Comparison of ENCODE assay signal across 9 cellular contexts in the genomic region with DNA sequence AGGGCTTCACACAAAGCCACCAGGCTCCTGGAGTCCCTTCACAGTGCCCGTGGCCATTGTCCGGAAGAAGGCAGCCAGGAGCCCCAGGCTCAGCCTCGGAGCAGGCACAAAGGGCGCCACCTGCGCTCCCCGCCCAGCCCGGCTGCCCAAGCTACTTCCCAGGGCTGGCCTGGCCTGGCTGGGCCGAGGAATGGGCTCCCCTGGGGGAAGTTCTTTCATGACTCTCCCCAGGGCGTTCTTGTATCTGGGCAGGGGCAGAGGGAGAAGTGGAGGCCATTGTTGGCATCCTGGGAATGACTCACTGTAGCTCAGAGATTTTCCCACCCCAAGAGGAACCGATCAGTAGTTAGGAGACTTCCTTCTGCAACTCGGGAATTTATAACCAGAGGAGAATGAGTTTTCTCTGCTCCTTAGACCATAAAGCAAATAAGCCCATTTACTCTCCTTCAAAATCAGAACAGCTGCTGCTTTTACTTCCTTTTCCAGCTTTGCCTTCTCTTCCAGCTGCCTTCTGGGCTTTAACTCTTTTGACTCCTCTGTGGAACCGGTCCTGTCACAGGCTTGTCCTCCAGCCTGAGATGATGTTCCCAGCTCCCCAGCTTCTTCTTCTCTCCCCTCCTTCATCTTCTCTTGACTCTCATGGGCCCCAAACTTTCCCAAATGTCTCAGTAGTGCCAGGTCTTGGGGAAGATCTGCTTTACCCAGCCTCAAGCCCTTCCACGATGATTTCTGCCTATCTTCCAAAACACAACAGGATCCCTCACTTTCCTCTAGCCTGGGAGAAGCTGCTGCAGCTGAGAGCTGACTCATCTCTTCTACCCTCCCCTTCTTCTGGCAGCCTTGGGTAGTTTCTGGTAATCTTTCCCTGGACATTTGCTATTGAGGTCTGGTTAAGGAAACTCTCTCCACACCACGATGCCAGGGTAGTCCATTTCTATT.
A peak's percentile ranks its signal among the peaks of the same experiment; 100 is the strongest.
DNase-seq lines count a peak whose midpoint lies in the region; FAIRE-seq and TF ChIP-seq lines count a peak whose summit lies in the region.
"Had no signal": no experiment of that assay in that cellular context is flagged by ENCODE, and none has a peak within 500 bp of the region (broad histone marks: within the 10 kb centered on the region; RNA-seq: fewer than 3 reads in every experiment).

No MANE protein-coding gene starts in this region.

- peaks cover 0 to 2% of the 10 kb centered on the region in 2 donors for H3K4me1 ChIP-seq in kidney (ENCODE audit: control insufficient read depth in 1 of 2, insufficient read depth in 1 of 2, low read depth in 1 of 2, low read length in 2 of 2)
- no peaks in the 10 kb centered on the region for H3K4me1 ChIP-seq in small intestine (ENCODE audit: control insufficient read depth in 2 of 2, insufficient read depth in 1 of 2, low read depth in 1 of 2, low read length in 1 of 2)

- WGBS in small intestine, 3 donors: 32 to 43% (median 37%) methylated on average over 12 to 14 of the region's 14 CpGs

- H3K36me3 ChIP-seq in kidney (ENCODE audit: control insufficient read depth in 1 of 2, insufficient read depth in 2 of 2, low read length in 2 of 2) (peaks cover 14 to 16% of the 10 kb centered on the region in 2 donors), small intestine (ENCODE audit: control insufficient read depth in 2 of 2, insufficient read depth in 2 of 2, low read length in 2 of 2) (no peaks in the 10 kb centered on the region)

- H3K4me3 ChIP-seq in kidney (ENCODE audit: low read length in 2 of 2) (no peak overlapping the region), small intestine (ENCODE audit: low read depth in 1 of 2, low read length in 2 of 2) (no peak overlapping the region)

- intact Hi-C loops in kidney (cut with DNase I): loop anchor here (10.0 kb wide), 1 partner anchor 215 kb away; a partner anchor contains a TSS

- no peak for FAIRE-seq in kidney (lab: Jason Lieb, UNC)
- no peak for FAIRE-seq in small intestine (lab: Jason Lieb, UNC)

- peak overlapping the region; percentile 19 for H3K27ac ChIP-seq in caudate nucleus (ENCODE audit: low read depth, low read length)
- H3K27ac ChIP-seq in kidney (ENCODE audit: low read depth in 2 of 2, low read length in 2 of 2): peak overlapping the region in 1 of 2 donors; percentile 51
- H3K27ac ChIP-seq in small intestine (ENCODE audit: low read depth in 1 of 2, low read length in 1 of 2): peak overlapping the region in 1 of 2 donors; percentile 78

- DNase-seq in GM04503 (ENCODE audit: low read depth) (peak; percentile 53), caudate nucleus (lab: John Stamatoyannopoulos, UW) (no peak), kidney (peak; percentile 75), small intestine (peak; percentile 30), NCI-H1048 (lab: John Stamatoyannopoulos, UW) (no peak), DMS53 treated with DMSO at 0.1 percent for 48 hours (lab: John Stamatoyannopoulos, UW; ENCODE audit: unreplicated experiment) (no peak), iPS-NIHi7 (ENCODE audit: extremely low spot score) (no peak), NCI-H128 (lab: John Stamatoyannopoulos, UW; ENCODE audit: unreplicated experiment) (no peak)
- DNase-seq: DND-41 had no signal

- H3K9me3 ChIP-seq in kidney (ENCODE audit: control insufficient read depth in 1 of 2, low read length in 2 of 2) (no peaks in the 10 kb centered on the region), small intestine (ENCODE audit: control insufficient read depth, low read depth) (no peaks in the 10 kb centered on the region)

- no peaks in the 10 kb centered on the region for H3K27me3 ChIP-seq in small intestine (ENCODE audit: control insufficient read depth in 2 of 2, insufficient read depth in 2 of 2, low read length in 2 of 2)

- H3K9ac ChIP-seq in kidney (ENCODE audit: low read length in 2 of 2): no peak overlapping the region

- no peak for TF ChIP-seq CTCF in kidney (IDR thresholded peaks at IDR 0.05; ENCODE audit: borderline replicate concordance, extremely low read depth, insufficient read depth)

Comparison
In these comparisons a context has a peak if more than half of its experiments do, and no peak if none do; other contexts are left out.
1. DNase-seq: peak in GM04503 (single experiment), kidney (single experiment) and small intestine (single experiment); none in caudate nucleus (0 of 61), NCI-H1048 (single experiment), DMS53 treated with DMSO at 0.1 percent for 48 hours (single experiment), iPS-NIHi7 (single experiment) and NCI-H128 (single experiment).